26 cellular contexts compared by ENCODE assay signal in the genomic region with DNA sequence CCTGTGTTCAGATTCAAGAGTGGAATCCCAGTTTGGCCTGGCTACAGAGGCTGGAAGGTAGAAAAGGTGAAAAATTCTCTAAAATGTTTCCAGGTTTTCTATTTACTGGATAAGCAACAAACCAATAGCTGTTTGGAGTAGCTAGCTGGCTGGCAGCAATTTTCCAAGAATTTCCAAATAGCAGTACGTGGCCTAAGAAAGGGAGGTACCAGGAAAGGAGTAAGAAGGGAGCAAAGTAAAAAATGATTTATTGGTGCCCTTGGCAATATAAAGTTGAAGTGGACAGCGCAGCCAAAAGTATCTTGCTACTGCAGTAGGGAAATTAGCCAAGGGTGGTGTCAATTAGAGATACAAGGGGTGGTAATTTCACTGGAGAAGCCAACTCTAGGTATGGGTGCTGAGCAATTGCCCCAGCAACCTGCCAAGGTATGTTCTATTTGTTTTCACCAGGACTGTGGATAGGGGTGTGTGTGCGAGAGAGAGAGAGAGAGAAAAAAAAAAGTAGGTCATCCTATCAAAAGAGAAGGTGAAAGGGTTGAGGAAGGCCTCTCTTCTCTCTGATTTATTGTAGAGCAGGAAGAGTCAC. TPM values are rescaled to one million over a fixed set of nuclear protein-coding genes. Genes with fewer than 3 reads are reported as not detected.
DNase-seq lines count a peak whose midpoint lies in the region; ATAC-seq lines count a peak whose summit lies in the region.
"Had no signal": no experiment of that assay in that cellular context is flagged by ENCODE, and none has a peak within 500 bp of the region (broad histone marks: within the 10 kb centered on the region; RNA-seq: fewer than 3 reads in every experiment).

No MANE protein-coding gene starts in this region.

- H3K4me3 ChIP-seq in BLaER1 = no peak overlapping the region
- H3K4me3 ChIP-seq in rectal smooth muscle tissue (ENCODE audit: low read length) = no peak overlapping the region
- H3K4me3 ChIP-seq: HAP-1, MG63, PC-9 had no signal

- no peaks in the 10 kb centered on the region for H3K27me3 ChIP-seq in BLaER1
- no peaks in the 10 kb centered on the region for H3K27me3 ChIP-seq in rectal smooth muscle tissue (ENCODE audit: control insufficient read depth, insufficient read depth, low read length)
- H3K27me3 ChIP-seq: MG63 had no signal

- H3K27ac ChIP-seq in BLaER1 = no peak overlapping the region
- H3K27ac ChIP-seq in rectal smooth muscle tissue (ENCODE audit: low read depth, low read length) = peak overlapping the region; percentile 53
- H3K27ac ChIP-seq: 22Rv1, PC-9 had no signal

- H3K36me3 ChIP-seq in BLaER1 = no peaks in the 10 kb centered on the region
- no peaks in the 10 kb centered on the region for H3K36me3 ChIP-seq in rectal smooth muscle tissue (ENCODE audit: control insufficient read depth, insufficient read depth, low read length)
- H3K36me3 ChIP-seq: HAP-1, MG63 had no signal

- no peaks in the 10 kb centered on the region for H3K9me3 ChIP-seq in BLaER1
- H3K9me3 ChIP-seq: HAP-1 had no signal

- H3K9ac ChIP-seq in BLaER1 = no peak overlapping the region
- no peak overlapping the region for H3K9ac ChIP-seq in rectal smooth muscle tissue (ENCODE audit: low read length)

- H4K20me1 ChIP-seq in BLaER1 = no peaks in the 10 kb centered on the region

- peak; percentile 72 for ATAC-seq in left lobe of liver
- ATAC-seq in GM21529 (IDR thresholded peaks at IDR 0.05; ENCODE audit: unreplicated experiment) = no peak
- ATAC-seq in GM19395 (IDR thresholded peaks at IDR 0.05; ENCODE audit: unreplicated experiment) = no peak

- peak overlapping the region; percentile 0; the same call in 1 of the 2 replicates for H3K4me2 ChIP-seq in BLaER1
- H3K4me2 ChIP-seq: PC-9 had no signal

- peak; percentile 6 for DNase-seq in DMS53 (lab: John Stamatoyannopoulos, UW)
- DNase-seq in DMS53 treated with DMSO at 0.1 percent for 48 hours (lab: John Stamatoyannopoulos, UW; ENCODE audit: unreplicated experiment) = no peak
- DNase-seq in left lobe of liver (ENCODE audit: low spot score) = no peak
- DNase-seq in kidney tubule cell (ENCODE audit: low spot score) = no peak
- DNase-seq: Calu3; GOT3; HFFc6; KBM-7; MG63; NCI-H1105 treated with DMSO at 0.1 percent for 48 hours; NCI-H146; NCI-H1930; NCI-H2107; NCI-H446 treated with DMSO at 0.1 percent for 48 hours; NCI-H526; NCI-H82; NK-92 treated with Interleukin-12 subunit alpha and Interleukin-12 subunit beta, amount 100 ng/mL, for 24 hours; PC-9; RPMI8226; SHP77 had no signal

- H3K4me1 ChIP-seq in BLaER1 (peaks cover 7% of the 10 kb centered on the region; the same call in 1 of the 2 replicates), rectal smooth muscle tissue (ENCODE audit: control insufficient read depth, insufficient read depth, low read length) (peaks cover 5% of the 10 kb centered on the region)
- H3K4me1 ChIP-seq: HAP-1 had no signal

RNA-seq across cellular contexts. Expression of a gene that starts 40.8 kb away (rescaled TPM):
- 20.1 TPM for total RNA-seq in left lobe of liver
